Comparison of ENCODE assay signal across 2 cellular contexts in the genomic region with DNA sequence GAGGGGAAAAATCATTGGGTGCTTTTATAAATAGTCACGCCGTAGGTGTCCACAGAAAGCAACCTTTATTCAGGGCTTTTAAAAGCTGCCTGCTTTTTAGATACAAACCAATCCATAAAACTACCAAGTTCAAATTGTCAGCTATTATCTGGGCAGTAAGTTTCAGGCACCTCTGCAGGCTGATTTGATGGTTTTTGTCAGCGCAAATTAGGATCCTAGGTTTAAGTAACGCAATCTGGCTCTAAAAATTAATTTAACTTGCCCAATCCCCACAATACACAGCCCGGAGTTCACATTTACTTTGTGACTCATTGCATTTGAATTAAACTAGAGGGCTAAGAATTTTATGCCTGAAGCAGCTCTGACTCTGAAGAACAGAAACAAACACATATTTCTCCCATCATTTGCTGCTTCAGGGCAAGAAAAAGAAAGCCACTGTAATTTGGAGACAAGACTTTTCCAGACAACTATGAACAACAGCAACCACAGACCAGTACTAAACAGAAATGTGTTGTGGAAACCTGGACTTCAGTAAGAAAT.
TF ChIP-seq lines count a peak whose summit lies in the region.

No MANE protein-coding gene starts in this region.

TF ChIP-seq in A549, 52 proteins besides CTCF, POLR2A, EP300 and RAD21 (continued from another document):
- TF ChIP-seq GATA3 (IDR thresholded peaks at IDR 0.05; ENCODE audit: borderline replicate concordance) (peak; percentile 78; the same call in 1 of the 2 replicates), FOSL2 (IDR thresholded peaks at IDR 0.05) (peak; percentile 67; the same call in 1 of the 2 replicates), FOSL2 (CRISPR knock-in tag; IDR thresholded peaks at IDR 0.05) (peak; percentile 92), JUN (IDR thresholded peaks at IDR 0.05) (0 out of 5 replicates have a peak, but pooled peaks of 1 of the 2 experiments have one; percentile 40)

TF ChIP-seq in liver, 16 proteins besides CTCF, POLR2A, EP300 and RAD21 (continued from another document):
- TF ChIP-seq, protein P1, sequence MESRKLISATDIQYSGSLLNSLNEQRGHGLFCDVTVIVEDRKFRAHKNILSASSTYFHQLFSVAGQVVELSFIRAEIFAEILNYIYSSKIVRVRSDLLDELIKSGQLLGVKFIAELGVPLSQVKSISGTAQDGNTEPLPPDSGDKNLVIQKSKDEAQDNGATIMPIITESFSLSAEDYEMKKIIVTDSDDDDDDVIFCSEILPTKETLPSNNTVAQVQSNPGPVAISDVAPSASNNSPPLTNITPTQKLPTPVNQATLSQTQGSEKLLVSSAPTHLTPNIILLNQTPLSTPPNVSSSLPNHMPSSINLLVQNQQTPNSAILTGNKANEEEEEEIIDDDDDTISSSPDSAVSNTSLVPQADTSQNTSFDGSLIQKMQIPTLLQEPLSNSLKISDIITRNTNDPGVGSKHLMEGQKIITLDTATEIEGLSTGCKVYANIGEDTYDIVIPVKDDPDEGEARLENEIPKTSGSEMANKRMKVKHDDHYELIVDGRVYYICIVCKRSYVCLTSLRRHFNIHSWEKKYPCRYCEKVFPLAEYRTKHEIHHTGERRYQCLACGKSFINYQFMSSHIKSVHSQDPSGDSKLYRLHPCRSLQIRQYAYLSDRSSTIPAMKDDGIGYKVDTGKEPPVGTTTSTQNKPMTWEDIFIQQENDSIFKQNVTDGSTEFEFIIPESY (IDR thresholded peaks at IDR 0.05), result no peak
- TF ChIP-seq MAX (IDR thresholded peaks at IDR 0.05), result no peak
- no peak for TF ChIP-seq TAF1 (conservative IDR thresholded peaks at IDR 0.05)
TF ChIP-seq in liver: peak in this region for 4.
